20 cellular contexts compared by ENCODE assay signal in genomic region chr7:38334163-38334562, GRCh38.
A peak's percentile ranks its signal among the peaks of the same experiment; 100 is the strongest.
DNase-seq lines count a peak whose midpoint lies in the region; ATAC-seq and TF ChIP-seq lines count a peak whose summit lies in the region.
"Had no signal": no experiment of that assay in that cellular context is flagged by ENCODE, and none has a peak within 500 bp of the region (broad histone marks: within the 10 kb centered on the region; RNA-seq: fewer than 3 reads in every experiment).

No MANE protein-coding gene starts in this region.

- H3K9me3 ChIP-seq in hepatocyte (ENCODE audit: low read depth): no peaks in the 10 kb centered on the region
- H3K9me3 ChIP-seq: pancreas had no signal

- H3K4me2 ChIP-seq in hepatocyte: no peak overlapping the region

- H4K20me1 ChIP-seq in hepatocyte (ENCODE audit: insufficient read depth, poor library complexity, severe bottlenecking): no peaks in the 10 kb centered on the region

- intact Hi-C loops in activated naive CD4-positive, alpha-beta T cell treated with anti-CD3 and anti-CD28 coated beads for 36 hours (cut with micrococcal nuclease): no loop called here
- intact Hi-C loops in activated CD8-positive, alpha-beta T cell treated with anti-CD3 and anti-CD28 coated beads for 36 hours (cut with micrococcal nuclease): no loop called here

- H3K9me2 ChIP-seq in hepatocyte (replicated peaks; ENCODE audit: insufficient read depth): no peaks in the 10 kb centered on the region

- no peaks in the 10 kb centered on the region for H3K36me3 Mint-ChIP-seq in activated naive CD4-positive, alpha-beta T cell treated with anti-CD3 and anti-CD28 coated beads, Interleukin-2, amount 50 U/mL, for 24 hours
- H3K36me3 Mint-ChIP-seq in activated naive CD4-positive, alpha-beta T cell treated with anti-CD3 and anti-CD28 coated beads for 36 hours (ENCODE audit: low read depth): no peaks in the 10 kb centered on the region
- H3K36me3 Mint-ChIP-seq in activated CD8-positive, alpha-beta T cell treated with anti-CD3 and anti-CD28 coated beads for 36 hours (ENCODE audit: low read depth): peaks cover 2% of the 10 kb centered on the region
- H3K36me3 Mint-ChIP-seq in memory B cell: no peaks in the 10 kb centered on the region
- H3K36me3 Mint-ChIP-seq: CD4-positive, CD25-positive, alpha-beta regulatory T cell; naive thymus-derived CD4-positive, alpha-beta T cell; WTC11 had no signal

- H3K4me1 Mint-ChIP-seq in activated naive CD4-positive, alpha-beta T cell treated with anti-CD3 and anti-CD28 coated beads, Interleukin-2, amount 50 U/mL, for 24 hours: peaks cover 42% of the 10 kb centered on the region
- H3K4me1 Mint-ChIP-seq in activated naive CD4-positive, alpha-beta T cell treated with anti-CD3 and anti-CD28 coated beads for 36 hours (ENCODE audit: low read depth): peaks cover 42% of the 10 kb centered on the region
- H3K4me1 Mint-ChIP-seq in activated CD8-positive, alpha-beta T cell treated with anti-CD3 and anti-CD28 coated beads for 36 hours (ENCODE audit: low read depth): peaks cover 45% of the 10 kb centered on the region
- peaks cover 15% of the 10 kb centered on the region for H3K4me1 Mint-ChIP-seq in memory B cell

- no peak overlapping the region for H2AFZ ChIP-seq in hepatocyte

- H3K27ac ChIP-seq in hepatocyte: no peak overlapping the region
- H3K27ac ChIP-seq: pancreas had no signal

- DNase-seq in activated naive CD4-positive, alpha-beta T cell treated with anti-CD3 and anti-CD28 coated beads for 36 hours: no peak
- no peak for DNase-seq in activated CD8-positive, alpha-beta T cell treated with anti-CD3 and anti-CD28 coated beads for 36 hours
- no peak for DNase-seq in memory B cell (ENCODE audit: low spot score in 2 of 2)
- DNase-seq in stimulated activated CD4-positive, alpha-beta T cell treated with anti-CD3 and anti-CD28 coated beads, Interleukin-2, amount 100 ng/mL, for 48 hours: no peak
- DNase-seq in hepatocyte (ENCODE audit: low spot score): no peak
- DNase-seq: activated CD8-positive, alpha-beta memory T cell treated with anti-CD3 and anti-CD28 coated beads for 24 hours; activated effector memory CD4-positive, alpha-beta T cell treated with anti-CD3 and anti-CD28 coated beads, Interleukin-2, amount 50 U/mL, for 16 hours; CD4-positive, CD25-positive, alpha-beta regulatory T cell; dermis blood vessel endothelial cell; DMS153; glutamatergic neuron; HCEC 1CT; mesendoderm; naive thymus-derived CD4-positive, alpha-beta T cell; NCI-H526; pancreas; right cardiac atrium had no signal

- peak overlapping the region; percentile 91 for H3K27ac Mint-ChIP-seq in activated naive CD4-positive, alpha-beta T cell treated with anti-CD3 and anti-CD28 coated beads, Interleukin-2, amount 50 U/mL, for 24 hours
- no peak overlapping the region for H3K27ac Mint-ChIP-seq in activated naive CD4-positive, alpha-beta T cell treated with anti-CD3 and anti-CD28 coated beads for 36 hours
- peak overlapping the region; percentile 62 for H3K27ac Mint-ChIP-seq in activated CD8-positive, alpha-beta T cell treated with anti-CD3 and anti-CD28 coated beads for 36 hours
- peak overlapping the region; percentile 3 for H3K27ac Mint-ChIP-seq in memory B cell
- H3K27ac Mint-ChIP-seq: WTC11 had no signal

- no peak for TF ChIP-seq CTCF in activated CD8-positive, alpha-beta T cell treated with anti-CD3 and anti-CD28 coated beads for 36 hours (IDR thresholded peaks at IDR 0.05)
- no peak for TF ChIP-seq CTCF in hepatocyte (IDR thresholded peaks at IDR 0.05; ENCODE audit: poor library complexity)

- no peaks in the 10 kb centered on the region for H3K36me3 ChIP-seq in hepatocyte (replicated peaks; ENCODE audit: insufficient read depth, low read depth)
- H3K36me3 ChIP-seq: pancreas had no signal

- POLR2A ChIA-PET in activated CD8-positive, alpha-beta T cell treated with anti-CD3 and anti-CD28 coated beads for 36 hours (lab: Charles Lee): no interaction called here

- H3K4me1 ChIP-seq in hepatocyte (ENCODE audit: insufficient read depth): peaks cover 7% of the 10 kb centered on the region

- H3K4me3 Mint-ChIP-seq in activated naive CD4-positive, alpha-beta T cell treated with anti-CD3 and anti-CD28 coated beads, Interleukin-2, amount 50 U/mL, for 24 hours: peak overlapping the region; percentile 82
- no peak overlapping the region for H3K4me3 Mint-ChIP-seq in activated naive CD4-positive, alpha-beta T cell treated with anti-CD3 and anti-CD28 coated beads for 36 hours
- peak overlapping the region; percentile 71 for H3K4me3 Mint-ChIP-seq in activated CD8-positive, alpha-beta T cell treated with anti-CD3 and anti-CD28 coated beads for 36 hours
- no peak overlapping the region for H3K4me3 Mint-ChIP-seq in memory B cell
- H3K4me3 Mint-ChIP-seq: CD4-positive, CD25-positive, alpha-beta regulatory T cell; WTC11 had no signal

- H3K27me3 Mint-ChIP-seq in activated naive CD4-positive, alpha-beta T cell treated with anti-CD3 and anti-CD28 coated beads, Interleukin-2, amount 50 U/mL, for 24 hours: no peaks in the 10 kb centered on the region
- no peaks in the 10 kb centered on the region for H3K27me3 Mint-ChIP-seq in activated naive CD4-positive, alpha-beta T cell treated with anti-CD3 and anti-CD28 coated beads for 36 hours (ENCODE audit: low read depth)
- no peaks in the 10 kb centered on the region for H3K27me3 Mint-ChIP-seq in activated CD8-positive, alpha-beta T cell treated with anti-CD3 and anti-CD28 coated beads for 36 hours
- peaks cover under 1% of the 10 kb centered on the region for H3K27me3 Mint-ChIP-seq in memory B cell
- H3K27me3 Mint-ChIP-seq: CD4-positive, CD25-positive, alpha-beta regulatory T cell; naive thymus-derived CD4-positive, alpha-beta T cell had no signal

- H3K27me3 ChIP-seq in hepatocyte: no peaks in the 10 kb centered on the region
- H3K27me3 ChIP-seq: pancreas had no signal

- ATAC-seq in activated CD8-positive, alpha-beta T cell treated with anti-CD3 and anti-CD28 coated beads for 36 hours: no peak
- ATAC-seq in memory B cell (ENCODE audit: low read depth) (no peak), GM18867 (IDR thresholded peaks at IDR 0.05; ENCODE audit: unreplicated experiment) (no peak)
- ATAC-seq: naive thymus-derived CD4-positive, alpha-beta T cell; pancreas; right cardiac atrium; WTC11 had no signal

- H3K79me2 ChIP-seq in hepatocyte: no peaks in the 10 kb centered on the region

- no peaks in the 10 kb centered on the region for H3K9me3 Mint-ChIP-seq in activated naive CD4-positive, alpha-beta T cell treated with anti-CD3 and anti-CD28 coated beads, Interleukin-2, amount 50 U/mL, for 24 hours
- no peaks in the 10 kb centered on the region for H3K9me3 Mint-ChIP-seq in activated naive CD4-positive, alpha-beta T cell treated with anti-CD3 and anti-CD28 coated beads for 36 hours
- no peaks in the 10 kb centered on the region for H3K9me3 Mint-ChIP-seq in activated CD8-positive, alpha-beta T cell treated with anti-CD3 and anti-CD28 coated beads for 36 hours
- no peaks in the 10 kb centered on the region for H3K9me3 Mint-ChIP-seq in memory B cell
- H3K9me3 Mint-ChIP-seq: CD4-positive, CD25-positive, alpha-beta regulatory T cell; naive thymus-derived CD4-positive, alpha-beta T cell had no signal

- CTCF ChIA-PET in activated naive CD4-positive, alpha-beta T cell treated with anti-CD3 and anti-CD28 coated beads for 36 hours (lab: Charles Lee): interaction anchor here (0.6 to 3.4 kb wide), 7 partner anchors 11 to 117 kb away, joined by 3 to 80 read pairs (median 39); no protein-coding TSS in a partner anchor
- CTCF ChIA-PET in activated CD8-positive, alpha-beta T cell treated with anti-CD3 and anti-CD28 coated beads for 36 hours (lab: Charles Lee): interaction anchor here (0.6 to 5.1 kb wide), 10 partner anchors 11 to 1350 kb away, joined by 3 to 163 read pairs (median 36); no protein-coding TSS in a partner anchor

- H3K4me3 ChIP-seq in hepatocyte: no peak overlapping the region
- H3K4me3 ChIP-seq: pancreas had no signal

Comparison
In these comparisons a context has a peak if more than half of its experiments do, and no peak if none do; other contexts are left out.
1. H3K4me3 Mint-ChIP-seq: peak in activated naive CD4-positive, alpha-beta T cell treated with anti-CD3 and anti-CD28 coated beads, Interleukin-2, amount 50 U/mL, for 24 hours (single experiment) and activated CD8-positive, alpha-beta T cell treated with anti-CD3 and anti-CD28 coated beads for 36 hours (single experiment); none in activated naive CD4-positive, alpha-beta T cell treated with anti-CD3 and anti-CD28 coated beads for 36 hours (single experiment) and memory B cell (single experiment).